ENCODE assay signal across 8 cellular contexts in genomic region chr18:3256693-3257626, GRCh38. TPM values are rescaled to one million over a fixed set of nuclear protein-coding genes. Genes with fewer than 3 reads are reported as not detected.
DNase-seq lines count a peak whose midpoint lies in the region; ATAC-seq and TF ChIP-seq lines count a peak whose summit lies in the region.

No MANE protein-coding gene starts in this region.

- TF ChIP-seq CTCF in breast epithelium (IDR thresholded peaks at IDR 0.05) = no peak

- H3K9me3 ChIP-seq in BLaER1 treated with 17β-estradiol and CSF1 and Interleukin-3, amounts not matched to agents 10 nM and 100 nM (replicated peaks in 1 of 11) = no peaks in the 10 kb centered on the region
- H3K9me3 ChIP-seq in breast epithelium = no peaks in the 10 kb centered on the region
- no peaks in the 10 kb centered on the region for H3K9me3 ChIP-seq in mucosa of stomach (ENCODE audit: control insufficient read depth, low read length)

- peaks cover 63 to 76% (median 70%) of the 10 kb centered on the region in 11 experiments for H3K36me3 ChIP-seq in BLaER1 treated with 17β-estradiol and CSF1 and Interleukin-3, amounts not matched to agents 10 nM and 100 nM
- H3K36me3 ChIP-seq in breast epithelium = peaks cover 4% of the 10 kb centered on the region
- peaks cover 20% of the 10 kb centered on the region for H3K36me3 ChIP-seq in mucosa of stomach (ENCODE audit: control insufficient read depth, insufficient read depth, low read length)

- peak overlapping the region in 6 of 11 experiments; percentile 24 to 52 (median 44); a peak in 9 of 22 replicates for H3K9ac ChIP-seq in BLaER1 treated with 17β-estradiol and CSF1 and Interleukin-3, amounts not matched to agents 10 nM and 100 nM
- H3K9ac ChIP-seq in mucosa of stomach (ENCODE audit: low read length) = peak overlapping the region; percentile 30

- TF ChIP-seq POLR2A in breast epithelium (IDR thresholded peaks at IDR 0.05) = no peak

- no peak overlapping the region for H3K4me3 ChIP-seq in BLaER1 treated with 17β-estradiol and CSF1 and Interleukin-3, amounts not matched to agents 10 nM and 100 nM
- H3K4me3 ChIP-seq in breast epithelium = no peak overlapping the region
- H3K4me3 ChIP-seq in mucosa of stomach (ENCODE audit: low read length) = no peak overlapping the region

- H3K4me2 ChIP-seq in BLaER1 treated with 17β-estradiol and CSF1 and Interleukin-3, amounts not matched to agents 10 nM and 100 nM = peak overlapping the region; percentile 32 to 93 (median 48); a peak in 19 of 22 replicates

- no peaks in the 10 kb centered on the region for H3K27me3 ChIP-seq in BLaER1 treated with 17β-estradiol and CSF1 and Interleukin-3, amounts not matched to agents 10 nM and 100 nM
- no peaks in the 10 kb centered on the region for H3K27me3 ChIP-seq in breast epithelium
- no peaks in the 10 kb centered on the region for H3K27me3 ChIP-seq in mucosa of stomach (ENCODE audit: control insufficient read depth, insufficient read depth, low read length)

- intact Hi-C loops in breast epithelium (cut with DNase I; ENCODE audit: low total_unique reads) = no loop called here

- peaks cover 0 to 74% (median 55%) of the 10 kb centered on the region in 11 experiments; a peak in 18 of 22 replicates for H4K20me1 ChIP-seq in BLaER1 treated with 17β-estradiol and CSF1 and Interleukin-3, amounts not matched to agents 10 nM and 100 nM

- ATAC-seq in HG03432 (IDR thresholded peaks at IDR 0.05; ENCODE audit: unreplicated experiment) = peak; percentile 26

- H3K4me1 ChIP-seq in BLaER1 treated with 17β-estradiol and CSF1 and Interleukin-3, amounts not matched to agents 10 nM and 100 nM = peaks cover 78 to 92% (median 89%) of the 10 kb centered on the region in 10 experiments
- H3K4me1 ChIP-seq in breast epithelium (peaks cover 2 to 8% of the 10 kb centered on the region in 2 donors), mucosa of stomach (ENCODE audit: control insufficient read depth, insufficient read depth, low read length) (peaks cover 31% of the 10 kb centered on the region)

- H3K27ac ChIP-seq in BLaER1 treated with 17β-estradiol and CSF1 and Interleukin-3, amounts not matched to agents 10 nM and 100 nM = peak overlapping the region in 7 of 11 experiments; percentile 9 to 62 (median 18); a peak in 8 of 22 replicates
- H3K27ac ChIP-seq in breast epithelium = peak overlapping the region; percentile 83 to 86

- DNase-seq in breast epithelium (ENCODE audit: low spot score in 2 of 2) = no peak
- DNase-seq in NAMALWA (ENCODE audit: low spot score) = no peak
- no peak for DNase-seq in NCI-H774 (lab: John Stamatoyannopoulos, UW)
- no peak for DNase-seq in NCI-H2227 (lab: John Stamatoyannopoulos, UW; ENCODE audit: unreplicated experiment)
- no peak for DNase-seq in SW480 (ENCODE audit: low spot score)

RNA-seq across cellular contexts. Expression of gene MYL12B, which starts 5.0 kb away (rescaled TPM):
- total RNA-seq in breast epithelium = 100 to 1,000 TPM; 305 to 371 (median 335) TPM

RNA-seq across cellular contexts. Expression of gene MYL12A, which starts 9.4 kb away (rescaled TPM):
- 100 to 1,000 TPM; 403 to 495 (median 444) TPM for total RNA-seq in breast epithelium

RNA-seq across cellular contexts. Expression of gene MYOM1, which starts 37.2 kb away (rescaled TPM):
- total RNA-seq in breast epithelium = 1 to 10 TPM; 3.1 to 6.9 (median 5.9) TPM
